In genomic region chr5:61020415-61020814, GRCh38 we compare ENCODE assay signal across 1 cellular context.
TF ChIP-seq lines count a peak whose summit lies in the region.

No MANE protein-coding gene starts in this region.

TF ChIP-seq in HepG2, 621 proteins besides CTCF, POLR2A, EP300 and RAD21:
- TF ChIP-seq ZNF770 (CRISPR knock-in tag; IDR thresholded peaks at IDR 0.05) (peak; percentile 68; the same call in 1 of the 2 replicates), ZKSCAN1 (IDR thresholded peaks at IDR 0.05; ENCODE audit: low read length) (no peak)
